Comparison of ENCODE assay signal across 8 cellular contexts in genomic region chr9:113349434-113350337, GRCh38. TPM values are rescaled to one million over a fixed set of nuclear protein-coding genes. Genes with fewer than 3 reads are reported as not detected.
DNase-seq lines count a peak whose midpoint lies in the region; ATAC-seq and TF ChIP-seq lines count a peak whose summit lies in the region.

Gene BSPRY (plus strand): TSS chr9:113349541. CDS start chr9:113349580, 39 bp downstream.

- no peaks in the 10 kb centered on the region for H3K9me3 ChIP-seq in ascending aorta

- no peaks in the 10 kb centered on the region for H3K36me3 Mint-ChIP-seq in immature natural killer cell

- no peak for TF ChIP-seq CTCF in ascending aorta (IDR thresholded peaks at IDR 0.05)

- H3K27me3 ChIP-seq in ascending aorta = peaks cover 5% of the 10 kb centered on the region

- H3K4me3 Mint-ChIP-seq in immature natural killer cell = peak within 1 kb of the TSS; percentile 83 to 88 (median 85)

- H3K4me3 ChIP-seq in ascending aorta = peak within 1 kb of the TSS; percentile 46 to 63

- no peak within 1 kb of the TSS for H3K27ac ChIP-seq in ascending aorta

- peak; percentile 31 for ATAC-seq in GM21576 (IDR thresholded peaks at IDR 0.05; ENCODE audit: unreplicated experiment)

- H3K27ac Mint-ChIP-seq in immature natural killer cell = peak within 1 kb of the TSS in 5 of 6 donors; percentile 61 to 90 (median 85)

- DNase-seq in DMS53 treated with DMSO at 0.1 percent for 48 hours (lab: John Stamatoyannopoulos, UW; ENCODE audit: unreplicated experiment) (peak; percentile 2), NOMO-1 treated with dmso at 0.1 percent for 144 hours (lab: John Stamatoyannopoulos, UW; ENCODE audit: unreplicated experiment) (peak; percentile 14), ascending aorta (ENCODE audit: low spot score in 2 of 2) (no peak), immature natural killer cell (peak; percentile 50 to 52 (median 50)), cerebellar cortex (ENCODE audit: low spot score) (no peak), NCI-H1092 treated with DMSO at 0.1 percent for 48 hours (lab: John Stamatoyannopoulos, UW) (no peak)
- DNase-seq in stimulated activated CD8-positive, alpha-beta memory T cell treated with anti-CD3 and anti-CD28 coated beads, Interleukin-4, amount 100 ng/mL, for 48 hours = peak; percentile 51

- intact Hi-C loops in ascending aorta (cut with DNase I) = no loop called here

- H3K27me3 Mint-ChIP-seq in immature natural killer cell (ENCODE audit: low read depth in 3 of 3) = peaks cover 1 to 5% (median 2%) of the 10 kb centered on the region in 3 donors

- peaks cover 19 to 29% of the 10 kb centered on the region in 2 donors for H3K4me1 Mint-ChIP-seq in immature natural killer cell

- H3K9me3 Mint-ChIP-seq in immature natural killer cell = no peaks in the 10 kb centered on the region

- peaks cover 0 to 5% of the 10 kb centered on the region in 2 donors for H3K4me1 ChIP-seq in ascending aorta

- H3K36me3 ChIP-seq in ascending aorta = no peaks in the 10 kb centered on the region

RNA-seq across cellular contexts. Expression of gene BSPRY, which starts in this region (rescaled TPM):
- not detected for total RNA-seq in ascending aorta
- polyA plus RNA-seq in immature natural killer cell = 1 to 10 TPM; 1.9 to 6.1 (median 3.7) TPM

Comparison
In these comparisons a context has a peak if more than half of its experiments do, and no peak if none do; other contexts are left out.
1. DNase-seq: peak in DMS53 treated with DMSO at 0.1 percent for 48 hours (single experiment), NOMO-1 treated with dmso at 0.1 percent for 144 hours (single experiment), immature natural killer cell (3 of 3) and stimulated activated CD8-positive, alpha-beta memory T cell treated with anti-CD3 and anti-CD28 coated beads, Interleukin-4, amount 100 ng/mL, for 48 hours (single experiment); none in ascending aorta (0 of 2), cerebellar cortex (single experiment) and NCI-H1092 treated with DMSO at 0.1 percent for 48 hours (single experiment).